In the genomic region with DNA sequence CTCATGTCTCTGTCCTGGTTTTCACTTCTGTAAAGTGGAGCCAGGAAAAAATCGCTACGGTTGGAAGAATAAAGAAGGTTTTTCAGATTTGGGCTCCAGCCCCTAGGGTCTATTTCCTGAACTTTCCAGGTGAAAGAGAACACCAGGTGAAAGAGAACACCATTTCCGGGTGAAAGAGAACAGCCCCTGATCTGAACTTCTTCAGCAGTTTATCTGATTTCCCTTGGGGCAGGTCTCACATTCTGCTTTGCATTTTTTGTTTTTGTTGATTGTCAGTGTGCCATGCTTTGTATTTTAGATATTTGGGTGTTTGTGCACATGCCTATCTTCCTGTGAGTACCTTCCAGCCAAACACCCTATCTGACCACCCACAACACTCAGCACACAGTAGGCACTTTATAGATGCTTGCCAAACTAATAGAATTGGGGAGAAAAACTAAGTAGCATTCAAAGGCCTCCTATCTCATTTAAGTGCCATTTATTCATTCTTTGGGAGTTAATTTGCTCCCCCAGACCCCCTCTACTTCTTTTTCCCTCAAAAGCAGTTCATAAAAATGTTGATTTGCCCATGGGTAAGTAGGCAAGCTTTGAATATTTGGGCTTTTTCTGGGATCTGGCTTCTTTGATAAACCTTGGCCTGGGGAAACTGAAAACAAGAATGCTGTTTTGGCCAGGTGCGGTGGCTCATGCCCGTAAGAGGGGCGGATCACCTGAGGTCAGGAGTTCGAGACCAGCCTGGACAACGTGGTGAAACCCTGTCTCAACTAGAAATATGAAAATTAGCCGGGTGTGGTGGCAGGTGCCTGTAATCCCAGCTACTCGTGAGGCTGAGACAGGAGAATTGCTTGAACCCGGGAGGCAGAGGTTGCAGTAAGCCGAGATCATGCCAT, we compare ENCODE assay signal across 1 cellular context.
A peak's percentile ranks its signal among the peaks of the same experiment; 100 is the strongest.
TF ChIP-seq lines count a peak whose summit lies in the region.

No MANE protein-coding gene starts in this region.

TF ChIP-seq in HepG2, 621 proteins besides CTCF, POLR2A, EP300 and RAD21:
- TF ChIP-seq ZKSCAN1 (IDR thresholded peaks at IDR 0.05; ENCODE audit: low read length): peak; percentile 36; the same call in 1 of the 2 replicates
- no peak for TF ChIP-seq GATA4 (IDR thresholded peaks at IDR 0.05; ENCODE audit: borderline replicate concordance, low read depth)
- TF ChIP-seq, protein P1, sequence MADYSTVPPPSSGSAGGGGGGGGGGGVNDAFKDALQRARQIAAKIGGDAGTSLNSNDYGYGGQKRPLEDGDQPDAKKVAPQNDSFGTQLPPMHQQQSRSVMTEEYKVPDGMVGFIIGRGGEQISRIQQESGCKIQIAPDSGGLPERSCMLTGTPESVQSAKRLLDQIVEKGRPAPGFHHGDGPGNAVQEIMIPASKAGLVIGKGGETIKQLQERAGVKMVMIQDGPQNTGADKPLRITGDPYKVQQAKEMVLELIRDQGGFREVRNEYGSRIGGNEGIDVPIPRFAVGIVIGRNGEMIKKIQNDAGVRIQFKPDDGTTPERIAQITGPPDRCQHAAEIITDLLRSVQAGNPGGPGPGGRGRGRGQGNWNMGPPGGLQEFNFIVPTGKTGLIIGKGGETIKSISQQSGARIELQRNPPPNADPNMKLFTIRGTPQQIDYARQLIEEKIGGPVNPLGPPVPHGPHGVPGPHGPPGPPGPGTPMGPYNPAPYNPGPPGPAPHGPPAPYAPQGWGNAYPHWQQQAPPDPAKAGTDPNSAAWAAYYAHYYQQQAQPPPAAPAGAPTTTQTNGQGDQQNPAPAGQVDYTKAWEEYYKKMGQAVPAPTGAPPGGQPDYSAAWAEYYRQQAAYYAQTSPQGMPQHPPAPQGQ (CRISPR knock-in tag; IDR thresholded peaks at IDR 0.05; ENCODE audit: borderline replicate concordance): no peak
